ENCODE assay signal across 8 cellular contexts in genomic region chr15:60399246-60399915, GRCh38. TPM values are rescaled to one million over a fixed set of nuclear protein-coding genes. Genes with fewer than 3 reads are reported as not detected.
DNase-seq lines count a peak whose midpoint lies in the region; ATAC-seq and TF ChIP-seq lines count a peak whose summit lies in the region.

No MANE protein-coding gene starts in this region.

- H3K4me3 Mint-ChIP-seq in CD8-positive, alpha-beta memory T cell = peak overlapping the region; percentile 85 to 98 (median 93)
- peak overlapping the region; percentile 78 for H3K4me3 Mint-ChIP-seq in progenitor cell of endocrine pancreas (ENCODE audit: low read depth)

- H3K4me3 ChIP-seq in CD8-positive, alpha-beta memory T cell (ENCODE audit: low read length) = peak overlapping the region; percentile 62
- no peak overlapping the region for H3K4me3 ChIP-seq in Peyer's patch
- peak overlapping the region; percentile 91 for H3K4me3 ChIP-seq in epithelial cell of proximal tubule (ENCODE audit: low read depth, low read length)
- H3K4me3 ChIP-seq in aorta (ENCODE audit: low read length in 2 of 2) = no peak overlapping the region
- no peak overlapping the region for H3K4me3 ChIP-seq in testis

- peaks cover 0 to 26% (median 2%) of the 10 kb centered on the region in 3 donors for H3K36me3 Mint-ChIP-seq in CD8-positive, alpha-beta memory T cell
- peaks cover 4% of the 10 kb centered on the region for H3K36me3 Mint-ChIP-seq in progenitor cell of endocrine pancreas (ENCODE audit: insufficient read depth)

- H3K27ac ChIP-seq in CD8-positive, alpha-beta memory T cell (ENCODE audit: low read depth, low read length) = peak overlapping the region; percentile 90
- H3K27ac ChIP-seq in Peyer's patch (peak overlapping the region; percentile 25 to 100 (median 98)), aorta (ENCODE audit: low read depth in 1 of 2, low read length in 2 of 2) (peak overlapping the region in 1 of 2 donors; percentile 97), testis (peak overlapping the region in 1 of 2 donors; percentile 57)

- no peak for TF ChIP-seq CTCF in Peyer's patch (IDR thresholded peaks at IDR 0.05)
- no peak for TF ChIP-seq CTCF in epithelial cell of proximal tubule (conservative IDR thresholded peaks at IDR 0.05; ENCODE audit: low read depth, low read length)
- TF ChIP-seq CTCF in progenitor cell of endocrine pancreas (IDR thresholded peaks at IDR 0.05; ENCODE audit: unreplicated experiment) = no peak
- no peak for TF ChIP-seq CTCF in testis (IDR thresholded peaks at IDR 0.05)

- no peaks in the 10 kb centered on the region for H3K36me3 ChIP-seq in CD8-positive, alpha-beta memory T cell (ENCODE audit: insufficient read depth, low read length)
- H3K36me3 ChIP-seq in Peyer's patch = peaks cover 0 to 15% (median 0%) of the 10 kb centered on the region in 3 donors
- H3K36me3 ChIP-seq in aorta (ENCODE audit: control insufficient read depth in 1 of 2, insufficient read depth in 2 of 2, low read length in 1 of 2) = no peaks in the 10 kb centered on the region
- H3K36me3 ChIP-seq in testis (ENCODE audit: low read depth, missing control alignments) = no peaks in the 10 kb centered on the region

- POLR2A ChIA-PET in CD8-positive, alpha-beta memory T cell (lab: Charles Lee) = interaction anchor here (2.0 kb wide), 1 partner anchor 79 kb away, joined by 9 read pairs; the partner anchor contains the start of gene ICE2

- H3K4me1 ChIP-seq in CD8-positive, alpha-beta memory T cell (ENCODE audit: insufficient read depth, low read length) = peaks cover 21% of the 10 kb centered on the region
- H3K4me1 ChIP-seq in Peyer's patch (peaks cover 0 to 36% (median 9%) of the 10 kb centered on the region in 4 donors), aorta (ENCODE audit: control insufficient read depth in 1 of 2, insufficient read depth in 2 of 2, low read length in 2 of 2) (peaks cover 0 to 3% of the 10 kb centered on the region in 2 donors), testis (peaks cover 7% of the 10 kb centered on the region)

- peak in 1 of 5 donors; percentile 4 for DNase-seq in CD8-positive, alpha-beta memory T cell
- no peak for DNase-seq in Peyer's patch
- no peak for DNase-seq in epithelial cell of proximal tubule (ENCODE audit: low read depth)
- no peak for DNase-seq in progenitor cell of endocrine pancreas (ENCODE audit: low spot score, unreplicated experiment)
- no peak for DNase-seq in aorta
- DNase-seq in hypothalamus (lab: John Stamatoyannopoulos, UW) = no peak
- no peak for DNase-seq in testis
- no peak for DNase-seq in medulla oblongata (ENCODE audit: extremely low spot score)

- intact Hi-C loops in aorta (cut with DNase I) (loop anchor here (5.0 kb wide), 1 partner anchor 37 kb away; no protein-coding TSS in a partner anchor), testis (cut with DNase I; ENCODE audit: low total_unique reads) (no loop called here)

- H3K27me3 ChIP-seq in CD8-positive, alpha-beta memory T cell (ENCODE audit: insufficient read depth, low read length, poor library complexity, severe bottlenecking) = no peaks in the 10 kb centered on the region
- H3K27me3 ChIP-seq in Peyer's patch (no peaks in the 10 kb centered on the region), aorta (ENCODE audit: control insufficient read depth in 1 of 2, insufficient read depth in 2 of 2, low read length in 1 of 2) (no peaks in the 10 kb centered on the region), testis (no peaks in the 10 kb centered on the region)

- no peak for TF ChIP-seq POLR2A in Peyer's patch (IDR thresholded peaks at IDR 0.05)
- no peak for TF ChIP-seq POLR2A in testis (IDR thresholded peaks at IDR 0.05)

- H3K4me1 Mint-ChIP-seq in CD8-positive, alpha-beta memory T cell = peaks cover 38 to 47% (median 43%) of the 10 kb centered on the region in 3 donors
- H3K4me1 Mint-ChIP-seq in progenitor cell of endocrine pancreas (ENCODE audit: low read depth) = peaks cover 45% of the 10 kb centered on the region

- H3K9me3 ChIP-seq in CD8-positive, alpha-beta memory T cell (ENCODE audit: low read length) = no peaks in the 10 kb centered on the region
- H3K9me3 ChIP-seq in Peyer's patch = no peaks in the 10 kb centered on the region
- no peaks in the 10 kb centered on the region for H3K9me3 ChIP-seq in aorta (ENCODE audit: control insufficient read depth, low read length)
- no peaks in the 10 kb centered on the region for H3K9me3 ChIP-seq in testis

- CTCF ChIA-PET in CD8-positive, alpha-beta memory T cell (lab: Charles Lee) = interaction anchor here (1.8 kb wide), 1 partner anchor 41 kb away, joined by 5 read pairs; no protein-coding TSS in a partner anchor

- H3K9me3 Mint-ChIP-seq in CD8-positive, alpha-beta memory T cell = peaks cover 0 to 8% (median 2%) of the 10 kb centered on the region in 5 donors
- no peaks in the 10 kb centered on the region for H3K9me3 Mint-ChIP-seq in progenitor cell of endocrine pancreas (ENCODE audit: low read depth)

- peak overlapping the region; percentile 88 to 99 (median 96) for H3K27ac Mint-ChIP-seq in CD8-positive, alpha-beta memory T cell
- H3K27ac Mint-ChIP-seq in progenitor cell of endocrine pancreas = peak overlapping the region; percentile 99

- no peak for ATAC-seq in aorta (ENCODE audit: low FRiP score)

- 11 to 12% methylated on average over 21 of the region's 21 CpGs for WGBS in aorta, 2 donors
- WGBS in testis, 2 donors = 17 to 36% methylated on average over 21 of the region's 21 CpGs

- H3K27me3 Mint-ChIP-seq in CD8-positive, alpha-beta memory T cell = peaks cover 0 to 14% of the 10 kb centered on the region in 2 donors
- peaks cover 8% of the 10 kb centered on the region for H3K27me3 Mint-ChIP-seq in progenitor cell of endocrine pancreas

RNA-seq across cellular contexts. Expression of gene ANXA2, which starts 1.6 kb away (rescaled TPM):
- 100 to 1,000 TPM; 212 to 219 TPM for total RNA-seq in CD8-positive, alpha-beta memory T cell
- 471 TPM for polyA plus RNA-seq in CD8-positive, alpha-beta memory T cell
- 100 to 1,000 TPM; 564 to 802 (median 681) TPM for total RNA-seq in Peyer's patch
- 2,958 and 3,295 TPM in 2 replicates for total RNA-seq in epithelial cell of proximal tubule
- 311 and 366 TPM in 2 replicates for total RNA-seq in progenitor cell of endocrine pancreas
- total RNA-seq in aorta = 100 to 1,000 TPM; 699 to 767 TPM
- polyA plus RNA-seq in aorta = 1,000 to 10,000 TPM in 1 of 2 donors, 100 to 1,000 TPM in 1; 827 to 1,029 TPM
- 100 to 1,000 TPM; 199 to 226 TPM for total RNA-seq in testis
- polyA plus RNA-seq in testis (ENCODE audit: insufficient read depth, low read depth, low replicate concordance) = 388 TPM

Comparison
In these comparisons a context has a peak if more than half of its experiments do, and no peak if none do; other contexts are left out.
1. H3K4me3 ChIP-seq: peak in CD8-positive, alpha-beta memory T cell (single experiment) and epithelial cell of proximal tubule (single experiment); none in Peyer's patch (0 of 4), aorta (0 of 2) and testis (0 of 2).